8 cellular contexts compared by ENCODE assay signal in genomic region chr18:61635901-61636528, GRCh38.
DNase-seq lines count a peak whose midpoint lies in the region; ATAC-seq, FAIRE-seq and TF ChIP-seq lines count a peak whose summit lies in the region.

No MANE protein-coding gene starts in this region.

- peak; percentile 59 for TF ChIP-seq CTCF in D721Med (IDR thresholded peaks at IDR 0.05; ENCODE audit: insufficient read depth, missing control alignments)

- DNase-seq in D721Med (ENCODE audit: insufficient read length, low spot score): no peak
- peak; percentile 8 for DNase-seq in NCI-H460 (ENCODE audit: extremely low read depth, low read depth)
- peak; percentile 49 to 54 for DNase-seq in activated T-cell treated with anti-CD3 and anti-CD28 coated beads, Interleukin-2, amount 50 U/mL, for 48 hours
- peak; percentile 27 for DNase-seq in glomerular endothelial cell (ENCODE audit: extremely low read depth, low read depth, low spot score)
- peak; percentile 57 for DNase-seq in pons (ENCODE audit: low spot score)
- no peak for DNase-seq in cortex of kidney (lab: John Stamatoyannopoulos, UW)

- FAIRE-seq in D721Med (lab: Jason Lieb, UNC): peak; percentile 97

- peak; percentile 55 for ATAC-seq in HG02884 (IDR thresholded peaks at IDR 0.05; ENCODE audit: unreplicated experiment)
- ATAC-seq in HG02588 (IDR thresholded peaks at IDR 0.05; ENCODE audit: unreplicated experiment): no peak

Comparison
In these comparisons a context has a peak if more than half of its experiments do, and no peak if none do; other contexts are left out.
1. DNase-seq: peak in NCI-H460 (single experiment), activated T-cell treated with anti-CD3 and anti-CD28 coated beads, Interleukin-2, amount 50 U/mL, for 48 hours (2 of 2), glomerular endothelial cell (single experiment) and pons (single experiment); none in D721Med (single experiment) and cortex of kidney (single experiment).